28 cellular contexts compared by ENCODE assay signal in genomic region chr18:39491408-39491807, GRCh38.
"Had no signal": no experiment of that assay in that cellular context is flagged by ENCODE, and none has a peak within 500 bp of the region (broad histone marks: within the 10 kb centered on the region; RNA-seq: fewer than 3 reads in every experiment).

No MANE protein-coding gene starts in this region.

- H3K4me1 Mint-ChIP-seq: immature natural killer cell; naive B cell; natural killer cell; stimulated activated memory B cell treated with anti-CD40 and anti-IgM and Interleukin-4, amounts not matched to agents 10 μg/mL and 1 μg/mL and 100 μg/mL, for 72 hours had no signal

- H3K9me3 ChIP-seq: pancreas, right lobe of liver, suprapubic skin, thoracic aorta, tibial artery, upper lobe of right lung had no signal

- H3K36me3 Mint-ChIP-seq: immature natural killer cell; mesothelial cell of epicardium; naive B cell; stimulated activated memory B cell treated with anti-CD40 and anti-IgM and Interleukin-4, amounts not matched to agents 10 μg/mL and 1 μg/mL and 100 μg/mL, for 72 hours had no signal

- ATAC-seq: natural killer cell; pancreas; stimulated activated memory B cell treated with anti-CD40 and anti-IgM and Interleukin-4, amounts not matched to agents 10 μg/mL and 1 μg/mL and 100 μg/mL, for 72 hours; stimulated activated naive CD8-positive, alpha-beta T cell treated with anti-CD3 and anti-CD28 coated beads, Interleukin-15, Interleukin-2, amounts not matched to agents 100 U/mL and 50 U/mL, for 24 hours; upper lobe of right lung had no signal

- H3K4me1 ChIP-seq: left ventricle myocardium inferior, right atrium auricular region, right lobe of liver, suprapubic skin, tibial artery, upper lobe of right lung had no signal

- H3K9me3 Mint-ChIP-seq: mesothelial cell of epicardium had no signal

- H3K4me3 Mint-ChIP-seq: immature natural killer cell; mesothelial cell of epicardium; naive B cell; natural killer cell; stimulated activated memory B cell treated with anti-CD40 and anti-IgM and Interleukin-4, amounts not matched to agents 10 μg/mL and 1 μg/mL and 100 μg/mL, for 72 hours had no signal

- FAIRE-seq: kidney, pancreas, urothelium cell line had no signal

- H3K27ac Mint-ChIP-seq: immature natural killer cell; mesothelial cell of epicardium; naive B cell; natural killer cell; stimulated activated memory B cell treated with anti-CD40 and anti-IgM and Interleukin-4, amounts not matched to agents 10 μg/mL and 1 μg/mL and 100 μg/mL, for 72 hours had no signal

- DNase-seq: head of caudate nucleus; hypothalamus; immature natural killer cell; kidney; left ventricle myocardium inferior; mesendoderm; naive B cell; natural killer cell; nucleus accumbens; pancreas; posterior cingulate gyrus; right lobe of liver; stimulated activated CD4-positive, alpha-beta T cell treated with anti-CD3 and anti-CD28 coated beads, Interleukin-1b, Interleukin-23, amount 100 ng/mL, for 48 hours; stimulated activated CD4-positive, alpha-beta T cell treated with anti-CD3 and anti-CD28 coated beads, Interleukin-2, amount 100 ng/mL, for 48 hours; stimulated activated CD4-positive, alpha-beta T cell treated with anti-CD3 and anti-CD28 coated beads, Interleukin-4, amount 100 ng/mL, for 4 hours; stimulated activated CD8-positive, alpha-beta memory T cell treated with anti-CD3 and anti-CD28 coated beads, Interleukin-4, amount 100 ng/mL, for 48 hours; stimulated activated naive CD8-positive, alpha-beta T cell treated with anti-CD3 and anti-CD28 coated beads, Interleukin-15, Interleukin-2, amounts not matched to agents 100 U/mL and 50 U/mL, for 24 hours; tibial artery; trophoblast cell; upper lobe of right lung had no signal

- H3K4me3 ChIP-seq: left ventricle myocardium inferior, lung, pancreas, right atrium auricular region, right lobe of liver, smooth muscle cell, suprapubic skin, thoracic aorta, tibial artery, upper lobe of right lung had no signal

- H3K36me3 ChIP-seq: left ventricle myocardium inferior, pancreas, right atrium auricular region, right lobe of liver, suprapubic skin, thoracic aorta, tibial artery, upper lobe of right lung had no signal

- H3K27me3 ChIP-seq: pancreas, right atrium auricular region, right lobe of liver, suprapubic skin, tibial artery, upper lobe of right lung had no signal

- H3K27me3 Mint-ChIP-seq: naive B cell; stimulated activated memory B cell treated with anti-CD40 and anti-IgM and Interleukin-4, amounts not matched to agents 10 μg/mL and 1 μg/mL and 100 μg/mL, for 72 hours had no signal

- H3K27ac ChIP-seq: left ventricle myocardium inferior, pancreas, right atrium auricular region, right lobe of liver, suprapubic skin, thoracic aorta, tibial artery, upper lobe of right lung had no signal
